ENCODE assay signal across 31 cellular contexts in the genomic region with DNA sequence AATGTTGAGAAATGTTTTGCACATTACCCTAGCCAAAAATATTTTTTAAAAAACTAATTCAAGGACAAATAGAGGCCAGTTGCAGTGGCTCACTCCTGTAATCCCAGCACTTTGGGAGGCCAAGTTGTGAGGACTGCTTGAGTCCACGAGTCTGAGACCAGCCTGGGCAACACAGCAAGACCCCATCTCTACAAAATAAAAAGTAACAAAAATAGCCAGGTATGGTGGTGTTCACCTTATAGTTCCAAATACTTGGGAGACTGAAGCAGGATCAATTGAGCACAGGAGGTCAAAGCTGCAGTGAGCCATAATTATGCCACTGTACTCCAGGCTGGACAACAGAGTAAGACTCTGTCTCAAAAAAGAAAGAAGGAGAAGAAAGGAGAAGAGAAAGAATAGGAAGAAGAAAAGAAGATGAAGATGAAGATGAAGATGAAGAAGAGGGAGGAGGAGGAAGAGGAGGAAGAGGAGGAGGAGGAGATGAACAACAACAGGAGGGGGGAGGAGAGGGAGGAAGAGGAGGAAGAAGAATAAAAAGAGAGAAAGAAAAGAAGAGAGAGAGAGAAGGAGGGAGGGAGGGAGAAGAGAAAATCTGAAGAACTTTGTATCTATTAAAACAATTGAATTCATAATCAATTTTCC.
"Had no signal": no experiment of that assay in that cellular context is flagged by ENCODE, and none has a peak within 500 bp of the region (broad histone marks: within the 10 kb centered on the region; RNA-seq: fewer than 3 reads in every experiment).

No MANE protein-coding gene starts in this region.

- H3K9ac ChIP-seq: neural progenitor cell, parathyroid adenoma had no signal

- DNase-seq: natural killer cell; occipital lobe; ovary; posterior cingulate gyrus; psoas muscle; right cardiac atrium; spleen; stimulated activated CD4-positive, alpha-beta T cell treated with anti-CD3 and anti-CD28 coated beads, Interleukin-12 subunit alpha, Interleukin-12 subunit beta, amount 100 ng/mL, for 4 hours; stimulated activated CD4-positive, alpha-beta T cell treated with anti-CD3 and anti-CD28 coated beads, Interleukin-1b, Interleukin-23, amount 100 ng/mL, for 48 hours; stimulated activated CD4-positive, alpha-beta T cell treated with anti-CD3 and anti-CD28 coated beads, Interleukin-4, amount 100 ng/mL, for 1 hour; stimulated activated CD4-positive, alpha-beta T cell treated with anti-CD3 and anti-CD28 coated beads, Interleukin-4, amount 100 ng/mL, for 4 hours; stimulated activated CD8-positive, alpha-beta memory T cell treated with anti-CD3 and anti-CD28 coated beads, Interleukin-4, amount 100 ng/mL, for 48 hours; stimulated activated naive CD4-positive, alpha-beta T cell; stimulated activated naive CD8-positive, alpha-beta T cell treated with anti-CD3 and anti-CD28 coated beads, Interleukin-15, amount 100 ng/mL, for 72 hours; stimulated activated naive CD8-positive, alpha-beta T cell treated with anti-CD3 and anti-CD28 coated beads, Interleukin-15, Interleukin-2, amounts not matched to agents 100 U/mL and 50 U/mL, for 24 hours; substantia nigra; testis; tibial artery; transverse colon; upper lobe of right lung; uterus had no signal

- H3K27ac Mint-ChIP-seq: natural killer cell; nephron; neural progenitor cell; progenitor cell of endocrine pancreas; stimulated activated memory B cell treated with anti-CD40 and anti-IgM and Interleukin-4, amounts not matched to agents 10 μg/mL and 1 μg/mL and 100 μg/mL, for 72 hours; stimulated activated naive CD8-positive, alpha-beta T cell treated with anti-CD3 and anti-CD28 coated beads, Interleukin-15, amount 100 ng/mL, for 72 hours; type B pancreatic cell had no signal

- H3K4me2 ChIP-seq: neural progenitor cell, smooth muscle cell had no signal

- H3K4me1 ChIP-seq: parathyroid adenoma, spleen, testis, transverse colon, upper lobe of right lung, uterus had no signal

- H3K4me3 Mint-ChIP-seq: natural killer cell; nephron; neural progenitor cell; stimulated activated memory B cell treated with anti-CD40 and anti-IgM and Interleukin-4, amounts not matched to agents 10 μg/mL and 1 μg/mL and 100 μg/mL, for 72 hours; stimulated activated naive CD8-positive, alpha-beta T cell treated with anti-CD3 and anti-CD28 coated beads, Interleukin-15, amount 100 ng/mL, for 72 hours; type B pancreatic cell had no signal

- H3K9me3 ChIP-seq: ovary, suprapubic skin, testis, transverse colon, upper lobe of right lung had no signal

- H3K79me2 ChIP-seq: parathyroid adenoma had no signal

- H3K36me3 Mint-ChIP-seq: natural killer cell; stimulated activated memory B cell treated with anti-CD40 and anti-IgM and Interleukin-4, amounts not matched to agents 10 μg/mL and 1 μg/mL and 100 μg/mL, for 72 hours had no signal

- H3K27me3 ChIP-seq: neural progenitor cell, ovary, spleen, suprapubic skin, testis, tibial artery, transverse colon, upper lobe of right lung, uterus had no signal

- H3K27ac ChIP-seq: neural progenitor cell, ovary, parathyroid adenoma, psoas muscle, skin epidermis, spleen, suprapubic skin, testis, tibial artery, transverse colon, upper lobe of right lung, uterus had no signal

- H3K4me3 ChIP-seq: neural progenitor cell, ovary, psoas muscle, skin epidermis, smooth muscle cell, spleen, suprapubic skin, testis, tibial artery, transverse colon, upper lobe of right lung, uterus had no signal

- ATAC-seq: natural killer cell; psoas muscle; right cardiac atrium; sciatic nerve; stimulated activated memory B cell treated with anti-CD40 and anti-IgM and Interleukin-4, amounts not matched to agents 10 μg/mL and 1 μg/mL and 100 μg/mL, for 72 hours; stimulated activated naive CD8-positive, alpha-beta T cell treated with anti-CD3 and anti-CD28 coated beads, Interleukin-15, amount 100 ng/mL, for 72 hours; stimulated activated naive CD8-positive, alpha-beta T cell treated with anti-CD3 and anti-CD28 coated beads, Interleukin-15, Interleukin-2, amounts not matched to agents 100 U/mL and 50 U/mL, for 24 hours; upper lobe of right lung had no signal

- H3K36me3 ChIP-seq: neural progenitor cell, ovary, spleen, suprapubic skin, tibial artery, transverse colon, upper lobe of right lung, uterus had no signal

- H3K4me1 Mint-ChIP-seq: natural killer cell; stimulated activated memory B cell treated with anti-CD40 and anti-IgM and Interleukin-4, amounts not matched to agents 10 μg/mL and 1 μg/mL and 100 μg/mL, for 72 hours; stimulated activated naive CD8-positive, alpha-beta T cell treated with anti-CD3 and anti-CD28 coated beads, Interleukin-15, amount 100 ng/mL, for 72 hours had no signal

- H3K27me3 Mint-ChIP-seq: progenitor cell of endocrine pancreas; stimulated activated naive CD8-positive, alpha-beta T cell treated with anti-CD3 and anti-CD28 coated beads, Interleukin-15, amount 100 ng/mL, for 72 hours; type B pancreatic cell had no signal

- H2AFZ ChIP-seq: neural progenitor cell, parathyroid adenoma had no signal
